In the genomic region with DNA sequence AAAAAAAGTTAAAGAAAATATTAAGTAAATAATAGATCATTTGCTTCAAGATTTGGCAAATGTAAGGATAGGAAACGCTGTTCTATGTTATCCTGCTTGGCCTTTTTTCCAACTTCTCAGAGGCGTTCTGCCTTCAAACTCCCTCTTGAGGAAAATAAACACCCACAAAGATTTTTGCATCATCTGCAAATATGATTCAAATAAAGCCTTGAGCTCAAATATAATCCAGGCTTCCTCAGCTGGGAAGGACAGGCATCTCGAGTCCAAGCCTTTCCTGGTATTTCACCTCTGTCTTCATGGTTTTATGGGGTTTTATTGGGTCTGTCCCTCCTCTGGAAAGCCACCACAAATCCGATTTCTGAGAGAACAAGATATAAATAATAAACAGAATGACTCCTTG, we compare ENCODE assay signal across 19 cellular contexts.
DNase-seq lines count a peak whose midpoint lies in the region; ATAC-seq and TF ChIP-seq lines count a peak whose summit lies in the region.
"Had no signal": no experiment of that assay in that cellular context is flagged by ENCODE, and none has a peak within 500 bp of the region (broad histone marks: within the 10 kb centered on the region; RNA-seq: fewer than 3 reads in every experiment).

No MANE protein-coding gene starts in this region.

- peak overlapping the region; percentile 49 for H3K27ac ChIP-seq in osteoblast (ENCODE audit: low read depth, low read length)
- peak overlapping the region; percentile 31 for H3K27ac ChIP-seq in upper lobe of right lung
- H3K27ac ChIP-seq in aorta (ENCODE audit: low read depth in 1 of 2, low read length in 2 of 2) = no peak overlapping the region

- H3K9me3 ChIP-seq in adipocyte (ENCODE audit: control insufficient read depth, low read length) (no peaks in the 10 kb centered on the region), osteoblast (ENCODE audit: low read depth, low read length) (no peaks in the 10 kb centered on the region), upper lobe of right lung (no peaks in the 10 kb centered on the region), aorta (ENCODE audit: control insufficient read depth, low read length) (no peaks in the 10 kb centered on the region)

- H2AFZ ChIP-seq in osteoblast (ENCODE audit: low read length) = peak overlapping the region; percentile 81

- H3K79me2 ChIP-seq in osteoblast (ENCODE audit: insufficient read depth, low read length) = no peaks in the 10 kb centered on the region

- ATAC-seq in upper lobe of right lung (no peak), aorta (ENCODE audit: low FRiP score) (no peak)
- ATAC-seq: PC-3 had no signal

- TF ChIP-seq CTCF in osteoblast (IDR thresholded peaks at IDR 0.05; ENCODE audit: extremely low read depth, low read depth, low read length) (no peak), upper lobe of right lung (IDR thresholded peaks at IDR 0.05) (no peak), lower leg skin (IDR thresholded peaks at IDR 0.05) (no peak)

- H3K36me3 ChIP-seq in adipocyte (ENCODE audit: control insufficient read depth, insufficient read depth, low read length, severe bottlenecking) (no peaks in the 10 kb centered on the region), osteoblast (ENCODE audit: insufficient read depth, low read length) (no peaks in the 10 kb centered on the region), upper lobe of right lung (no peaks in the 10 kb centered on the region), aorta (ENCODE audit: control insufficient read depth in 1 of 2, insufficient read depth in 2 of 2, low read length in 1 of 2) (no peaks in the 10 kb centered on the region)

- H3K4me1 ChIP-seq in adipocyte (ENCODE audit: control insufficient read depth, insufficient read depth, low read length) (peaks cover 38% of the 10 kb centered on the region), osteoblast (ENCODE audit: insufficient read depth, low read length) (peaks cover 30% of the 10 kb centered on the region), upper lobe of right lung (peaks cover 37% of the 10 kb centered on the region), aorta (ENCODE audit: control insufficient read depth in 1 of 2, insufficient read depth in 2 of 2, low read length in 2 of 2) (no peaks in the 10 kb centered on the region)

- H3K27me3 ChIP-seq in adipocyte (replicated peaks; ENCODE audit: control insufficient read depth, insufficient read depth, low read length) (no peaks in the 10 kb centered on the region), osteoblast (ENCODE audit: insufficient read depth, low read length) (no peaks in the 10 kb centered on the region), upper lobe of right lung (no peaks in the 10 kb centered on the region), aorta (ENCODE audit: control insufficient read depth in 1 of 2, insufficient read depth in 2 of 2, low read length in 1 of 2) (no peaks in the 10 kb centered on the region)

- no peak overlapping the region for H3K4me2 ChIP-seq in osteoblast (ENCODE audit: insufficient read depth, low read length)

- WGBS in lower leg skin, 2 donors = 64 to 65% methylated on average over 4 of the region's 4 CpGs
- WGBS in aorta, 2 donors = 41 to 50% methylated on average over 4 of the region's 4 CpGs

- no peaks in the 10 kb centered on the region for H4K20me1 ChIP-seq in osteoblast (ENCODE audit: insufficient read depth, low read length)

- H3K4me3 ChIP-seq in adipocyte (ENCODE audit: low read length) = no peak overlapping the region
- no peak overlapping the region for H3K4me3 ChIP-seq in osteoblast (ENCODE audit: insufficient read depth, low read length)
- H3K4me3 ChIP-seq in upper lobe of right lung = no peak overlapping the region
- no peak overlapping the region for H3K4me3 ChIP-seq in lower leg skin (ENCODE audit: low read depth, poor library complexity, severe bottlenecking)
- no peak overlapping the region for H3K4me3 ChIP-seq in aorta (ENCODE audit: low read length in 2 of 2)

- peak; percentile 16 for DNase-seq in adipocyte (ENCODE audit: low read depth)
- DNase-seq in fibroblast of peridontal ligament (ENCODE audit: extremely low read depth) = peak; percentile 57
- DNase-seq in osteoblast (ENCODE audit: insufficient read length, low spot score, missing footprints) = no peak
- DNase-seq in upper lobe of right lung = no peak
- no peak for DNase-seq in C1 segment of cervical spinal cord (lab: John Stamatoyannopoulos, UW)
- no peak for DNase-seq in lower leg skin (ENCODE audit: low spot score in 2 of 2)
- no peak for DNase-seq in aorta
- DNase-seq: CD4-positive, CD25-positive, alpha-beta regulatory T cell; COR-L47; DMS 273 treated with DMSO at 0.1 percent for 48 hours; H9; Kasumi-1; MM.1S; NCI-H1092; NCI-H1436 treated with DMSO at 0.1 percent for 48 hours; NCI-H2029; NCI-H345; NCI-H526; PC-3 had no signal

- no peak for TF ChIP-seq POLR2A in lower leg skin (IDR thresholded peaks at IDR 0.05)

- intact Hi-C loops in upper lobe of right lung (cut with DNase I) (no loop called here), lower leg skin (cut with DNase I; ENCODE audit: low total_unique reads) (no loop called here), aorta (cut with DNase I) (no loop called here)

- H3K9ac ChIP-seq in adipocyte (ENCODE audit: low read length) = peak overlapping the region; percentile 70

Comparison
In these comparisons a context has a peak if more than half of its experiments do, and no peak if none do; other contexts are left out.
1. DNase-seq: peak in adipocyte (single experiment) and fibroblast of peridontal ligament (single experiment); none in osteoblast (single experiment), upper lobe of right lung (single experiment), C1 segment of cervical spinal cord (0 of 14), lower leg skin (0 of 2) and aorta (0 of 2).
2. H3K27ac ChIP-seq: peak in osteoblast (single experiment) and upper lobe of right lung (single experiment); none in aorta (0 of 2).